In the genomic region with DNA sequence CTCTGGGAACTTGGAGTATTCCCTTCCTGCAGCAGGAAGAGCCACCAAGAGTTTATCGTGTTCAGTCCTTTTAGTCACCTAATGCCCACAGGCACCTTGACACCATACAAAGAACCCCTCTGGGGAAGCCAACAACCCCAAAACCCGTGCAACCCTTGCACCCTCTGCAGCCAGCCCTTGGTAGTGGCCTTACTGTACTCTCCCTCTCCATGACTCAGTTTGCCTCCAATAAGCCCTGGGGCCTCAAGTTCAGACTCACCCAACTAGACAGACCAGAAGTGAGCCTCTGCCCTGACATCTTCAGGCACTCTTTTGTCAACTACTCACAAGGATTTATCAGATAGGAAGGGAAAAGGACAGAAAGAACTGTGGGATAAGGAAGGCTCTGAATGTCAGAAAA, we compare ENCODE assay signal across 1 cellular context.
TF ChIP-seq lines count a peak whose summit lies in the region.

No MANE protein-coding gene starts in this region.

TF ChIP-seq in Ishikawa, 13 proteins besides CTCF, POLR2A, EP300 and RAD21:
- TF ChIP-seq, protein P1, sequence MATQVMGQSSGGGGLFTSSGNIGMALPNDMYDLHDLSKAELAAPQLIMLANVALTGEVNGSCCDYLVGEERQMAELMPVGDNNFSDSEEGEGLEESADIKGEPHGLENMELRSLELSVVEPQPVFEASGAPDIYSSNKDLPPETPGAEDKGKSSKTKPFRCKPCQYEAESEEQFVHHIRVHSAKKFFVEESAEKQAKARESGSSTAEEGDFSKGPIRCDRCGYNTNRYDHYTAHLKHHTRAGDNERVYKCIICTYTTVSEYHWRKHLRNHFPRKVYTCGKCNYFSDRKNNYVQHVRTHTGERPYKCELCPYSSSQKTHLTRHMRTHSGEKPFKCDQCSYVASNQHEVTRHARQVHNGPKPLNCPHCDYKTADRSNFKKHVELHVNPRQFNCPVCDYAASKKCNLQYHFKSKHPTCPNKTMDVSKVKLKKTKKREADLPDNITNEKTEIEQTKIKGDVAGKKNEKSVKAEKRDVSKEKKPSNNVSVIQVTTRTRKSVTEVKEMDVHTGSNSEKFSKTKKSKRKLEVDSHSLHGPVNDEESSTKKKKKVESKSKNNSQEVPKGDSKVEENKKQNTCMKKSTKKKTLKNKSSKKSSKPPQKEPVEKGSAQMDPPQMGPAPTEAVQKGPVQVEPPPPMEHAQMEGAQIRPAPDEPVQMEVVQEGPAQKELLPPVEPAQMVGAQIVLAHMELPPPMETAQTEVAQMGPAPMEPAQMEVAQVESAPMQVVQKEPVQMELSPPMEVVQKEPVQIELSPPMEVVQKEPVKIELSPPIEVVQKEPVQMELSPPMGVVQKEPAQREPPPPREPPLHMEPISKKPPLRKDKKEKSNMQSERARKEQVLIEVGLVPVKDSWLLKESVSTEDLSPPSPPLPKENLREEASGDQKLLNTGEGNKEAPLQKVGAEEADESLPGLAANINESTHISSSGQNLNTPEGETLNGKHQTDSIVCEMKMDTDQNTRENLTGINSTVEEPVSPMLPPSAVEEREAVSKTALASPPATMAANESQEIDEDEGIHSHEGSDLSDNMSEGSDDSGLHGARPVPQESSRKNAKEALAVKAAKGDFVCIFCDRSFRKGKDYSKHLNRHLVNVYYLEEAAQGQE (IDR thresholded peaks at IDR 0.05; ENCODE audit: low read depth): no peak
- TF ChIP-seq NFIC (IDR thresholded peaks at IDR 0.05) (no peak), TCF12 (IDR thresholded peaks at IDR 0.05; ENCODE audit: low read depth) (no peak), YY1 (IDR thresholded peaks at IDR 0.05; ENCODE audit: low read depth) (no peak)
- TF ChIP-seq, protein P2, sequence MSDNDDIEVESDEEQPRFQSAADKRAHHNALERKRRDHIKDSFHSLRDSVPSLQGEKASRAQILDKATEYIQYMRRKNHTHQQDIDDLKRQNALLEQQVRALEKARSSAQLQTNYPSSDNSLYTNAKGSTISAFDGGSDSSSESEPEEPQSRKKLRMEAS (IDR thresholded peaks at IDR 0.05): no peak
TF ChIP-seq in Ishikawa: peak in this region for 0.
